ENCODE assay signal across 17 cellular contexts in genomic region chr20:48411265-48411664, GRCh38.
DNase-seq lines count a peak whose midpoint lies in the region; TF ChIP-seq lines count a peak whose summit lies in the region.
"Had no signal": no experiment of that assay in that cellular context is flagged by ENCODE, and none has a peak within 500 bp of the region (broad histone marks: within the 10 kb centered on the region; RNA-seq: fewer than 3 reads in every experiment).

No MANE protein-coding gene starts in this region.

- no peaks in the 10 kb centered on the region for H3K4me1 Mint-ChIP-seq in osteocyte (ENCODE audit: unreplicated experiment)

- no peak overlapping the region for H3K4me3 Mint-ChIP-seq in osteocyte (ENCODE audit: unreplicated experiment)
- H3K4me3 Mint-ChIP-seq: HFFc6 had no signal

- no peaks in the 10 kb centered on the region for H3K36me3 Mint-ChIP-seq in osteocyte (ENCODE audit: unreplicated experiment)

- peaks cover 72% of the 10 kb centered on the region for H3K27me3 Mint-ChIP-seq in osteocyte (ENCODE audit: unreplicated experiment)

- H3K9me3 Mint-ChIP-seq in osteocyte (ENCODE audit: unreplicated experiment): no peaks in the 10 kb centered on the region
- H3K9me3 Mint-ChIP-seq: HFFc6 had no signal

- TF ChIP-seq CTCF in osteocyte (IDR thresholded peaks at IDR 0.05): no peak

- DNase-seq in Ammon's horn (ENCODE audit: low spot score) (peak; percentile 69), NCI-H446 treated with DMSO at 0.1 percent for 48 hours (lab: John Stamatoyannopoulos, UW) (peak; percentile 67), foreskin melanocyte (peak; percentile 85), middle frontal gyrus (ENCODE audit: extremely low spot score, low spot score) (peak; percentile 13), NCI-H774 (lab: John Stamatoyannopoulos, UW) (no peak), osteocyte (ENCODE audit: extremely low spot score, unreplicated experiment) (no peak)
- DNase-seq in effector CD8-positive, alpha-beta T cell (lab: John Stamatoyannopoulos, UW): no peak
- DNase-seq: ACHN, HFFc6, IMR-90, Karpas-422, NCI-H1417 treated with DMSO at 0.1 percent for 48 hours, NCI-H187 treated with DMSO at 0.1 percent for 48 hours, NCI-H2171, NCI-H526 treated with DMSO at 0.1 percent for 48 hours, SHP77, SK-N-SH had no signal

- H3K27ac Mint-ChIP-seq in osteocyte (ENCODE audit: unreplicated experiment): no peak overlapping the region
- H3K27ac Mint-ChIP-seq: HFFc6 had no signal

Comparison
In these comparisons a context has a peak if more than half of its experiments do, and no peak if none do; other contexts are left out.
1. DNase-seq: peak in Ammon's horn (single experiment), NCI-H446 treated with DMSO at 0.1 percent for 48 hours (single experiment), foreskin melanocyte (single experiment) and middle frontal gyrus (single experiment); none in NCI-H774 (single experiment), osteocyte (single experiment) and effector CD8-positive, alpha-beta T cell (single experiment).